Comparison of ENCODE assay signal across 8 cellular contexts in genomic region chr19:4368128-4368820, GRCh38. TPM values are rescaled to one million over a fixed set of nuclear protein-coding genes. Genes with fewer than 3 reads are reported as not detected.
DNase-seq lines count a peak whose midpoint lies in the region; ATAC-seq and TF ChIP-seq lines count a peak whose summit lies in the region.

No MANE protein-coding gene starts in this region.

- peak overlapping the region; percentile 8 for H3K9ac ChIP-seq in HUES6 (ENCODE audit: low read length)
- peak overlapping the region; percentile 20 for H3K9ac ChIP-seq in mammary epithelial cell (ENCODE audit: insufficient read depth, low read length)
- no peak overlapping the region for H3K9ac ChIP-seq in mesendoderm (ENCODE audit: low read length)

- in situ Hi-C loops in mammary epithelial cell (cut with MboI; ENCODE audit: low sequenced_read_pairs in 2 of 2) = loop anchor here in 1 of 2 donors (25.0 kb wide), 1 partner anchor 106 kb away; no protein-coding TSS in a partner anchor

- no peaks in the 10 kb centered on the region for H4K20me1 ChIP-seq in mammary epithelial cell (ENCODE audit: insufficient read depth, low read length)

- H3K79me2 ChIP-seq in mammary epithelial cell (ENCODE audit: insufficient read depth, low read length) = peaks cover 63% of the 10 kb centered on the region
- no peaks in the 10 kb centered on the region for H3K79me2 ChIP-seq in mesendoderm (ENCODE audit: control insufficient read depth, insufficient read depth, low read length)

- no TSS peak for BruUV-seq in A673 (replicated peaks; lab: Mats Ljungman, UMichigan)
- BruUV-seq in mammary epithelial cell (replicated peaks; lab: Mats Ljungman, UMichigan) = no TSS peak

- CTCF ChIA-PET in A673 (lab: Charles Lee) = no interaction called here
- CTCF ChIA-PET in mammary epithelial cell (lab: Charles Lee; ENCODE audit: low non-redundant PET) = interaction anchor here (0.6 to 0.7 kb wide), 2 partner anchors 103 to 493 kb away, joined by 5 to 6 read pairs; no protein-coding TSS in a partner anchor
- CTCF ChIA-PET in HEK293T (lab: Yijun Ruan, JAX) = no interaction called here

- H3K27me3 ChIP-seq in A673 (replicated peaks; ENCODE audit: insufficient read depth, low read depth, low read length, poor library complexity) (no peaks in the 10 kb centered on the region), HUES6 (ENCODE audit: control insufficient read depth, insufficient read depth, low read length) (no peaks in the 10 kb centered on the region), mammary epithelial cell (ENCODE audit: insufficient read depth, low read length) (no peaks in the 10 kb centered on the region), mesendoderm (ENCODE audit: insufficient read depth, low read length, poor library complexity) (no peaks in the 10 kb centered on the region), SJCRH30 (no peaks in the 10 kb centered on the region)

- H3K4ac ChIP-seq in mesendoderm (ENCODE audit: low read depth, low read length) = no peak overlapping the region

- H3K4me3 ChIP-seq in A673 (ENCODE audit: low read depth, low read length, poor library complexity, severe bottlenecking) = no peak overlapping the region
- H3K4me3 ChIP-seq in HUES6 (ENCODE audit: low read depth, low read length) = no peak overlapping the region
- no peak overlapping the region for H3K4me3 ChIP-seq in mammary epithelial cell (replicated peaks in 1 of 3; ENCODE audit: insufficient read depth in 1 of 3, low read depth in 2 of 3, low read length in 3 of 3)
- no peak overlapping the region for H3K4me3 ChIP-seq in mesendoderm (ENCODE audit: low read length)
- H3K4me3 ChIP-seq in SJCRH30 = no peak overlapping the region

- peak overlapping the region; percentile 54 for H3K27ac ChIP-seq in A673 (ENCODE audit: low read depth, low read length, poor library complexity, severe bottlenecking)
- H3K27ac ChIP-seq in HUES6 (ENCODE audit: low read depth, low read length) = 0 out of 2 replicates have a peak overlapping the region, but pooled peaks have one; percentile 13
- H3K27ac ChIP-seq in mammary epithelial cell (ENCODE audit: insufficient read depth, low read depth, low read length) = peak overlapping the region; percentile 75
- no peak overlapping the region for H3K27ac ChIP-seq in mesendoderm (ENCODE audit: low read depth, low read length)
- no peak overlapping the region for H3K27ac ChIP-seq in SJCRH30

- H3K79me1 ChIP-seq in mesendoderm (ENCODE audit: low read length) = peaks cover 20% of the 10 kb centered on the region

- H2BK15ac ChIP-seq in mesendoderm (replicated peaks; ENCODE audit: low read depth) = no peak overlapping the region

- H3K4me1 ChIP-seq in A673 (ENCODE audit: insufficient read depth, low read length, poor library complexity, severe bottlenecking) = peaks cover 10% of the 10 kb centered on the region
- peaks cover 22% of the 10 kb centered on the region for H3K4me1 ChIP-seq in HUES6 (ENCODE audit: control insufficient read depth, insufficient read depth, low read length)
- peaks cover 37% of the 10 kb centered on the region for H3K4me1 ChIP-seq in mammary epithelial cell (ENCODE audit: insufficient read depth, low read length)
- H3K4me1 ChIP-seq in mesendoderm (ENCODE audit: control insufficient read depth, low read depth, low read length) = peaks cover 9% of the 10 kb centered on the region
- H3K4me1 ChIP-seq in SJCRH30 = peaks cover 6% of the 10 kb centered on the region; the same call in 1 of the 2 replicates

- intact Hi-C loops in A673 (cut with micrococcal nuclease; ENCODE audit: unreplicated experiment) (no loop called here), mammary epithelial cell (cut with micrococcal nuclease) (loop anchor here (2.0 kb wide), 2 partner anchors 15 to 25 kb away; partner anchors contain the start of gene MPND)

- dilution Hi-C loops in mammary epithelial cell (cut with HindIII; ENCODE audit: low sequenced_read_pairs) = loop anchor here (5.0 to 10.0 kb wide), 4 partner anchors 76 to 833 kb away; partner anchors contain the start of genes TEKTIP1, UBXN6 and ZBTB7A

- no peak overlapping the region for H3K18ac ChIP-seq in mesendoderm (ENCODE audit: low read length)

- no peak overlapping the region for H3K23ac ChIP-seq in mesendoderm (ENCODE audit: low read length)

- ATAC-seq in GM21526 (IDR thresholded peaks at IDR 0.05; ENCODE audit: low FRiP score, unreplicated experiment) = no peak

- H3K56ac ChIP-seq in mesendoderm (ENCODE audit: low read length) = peak overlapping the region; percentile 67

- H2BK5ac ChIP-seq in mesendoderm (ENCODE audit: low read length) = no peak overlapping the region

- TF ChIP-seq CTCF in A673 (conservative IDR thresholded peaks at IDR 0.05; ENCODE audit: low read depth, low read length) = no peak
- TF ChIP-seq CTCF in mammary epithelial cell (conservative IDR thresholded peaks at IDR 0.05 in 1 of 2, IDR thresholded peaks at IDR 0.05 in 1 of 2; ENCODE audit: extremely low read depth in 1 of 2, insufficient read depth in 1 of 2, low read depth in 1 of 2, low read length in 2 of 2) = no peak

- DNase-seq in A673 (ENCODE audit: low spot score) (no peak), mammary epithelial cell (peak; percentile 53), mesendoderm (no peak), SJCRH30 (no peak), superior temporal gyrus (ENCODE audit: extremely low spot score) (no peak), HEK293T (ENCODE audit: extremely low spot score) (no peak)

- POLR2A ChIA-PET in A673 (lab: Charles Lee; ENCODE audit: low non-redundant PET) = no interaction called here
- POLR2A ChIA-PET in HEK293T (lab: Yijun Ruan, JAX) = interaction anchor here (0.8 kb wide), 1 partner anchor 26 kb away, joined by 4 read pairs; no protein-coding TSS in a partner anchor

- H2AK5ac ChIP-seq in mesendoderm (ENCODE audit: low read length) = no peak overlapping the region

- no peak overlapping the region for H4K8ac ChIP-seq in mesendoderm (ENCODE audit: low read depth, low read length)

- peaks cover 19% of the 10 kb centered on the region for H3K36me3 ChIP-seq in A673 (ENCODE audit: insufficient read depth, low read length, poor library complexity, severe bottlenecking)
- H3K36me3 ChIP-seq in HUES6 (ENCODE audit: control insufficient read depth, insufficient read depth, low read length) = peaks cover 26% of the 10 kb centered on the region
- peaks cover 7% of the 10 kb centered on the region for H3K36me3 ChIP-seq in mammary epithelial cell (ENCODE audit: insufficient read depth, low read length)
- H3K36me3 ChIP-seq in mesendoderm (ENCODE audit: control insufficient read depth, insufficient read depth, low read length) = peaks cover 4% of the 10 kb centered on the region
- no peaks in the 10 kb centered on the region; the same call in none of the 2 replicates for H3K36me3 ChIP-seq in SJCRH30

- H2AFZ ChIP-seq in mammary epithelial cell (ENCODE audit: low read depth, low read length) = no peak overlapping the region

- no peak overlapping the region for H4K5ac ChIP-seq in mesendoderm (ENCODE audit: low read length)

- WGBS in mammary epithelial cell (ENCODE audit: low coverage, missing lambda C conversion rate) = 24% methylated on average over 17 of the region's 19 CpGs
- no CpG with 5 or more reads among the region's 19 CpGs for WGBS in mesendoderm (ENCODE audit: extremely low coverage, insufficient coverage, low lambda C conversion rate)

- no peak overlapping the region for H2BK120ac ChIP-seq in mesendoderm (ENCODE audit: low read depth, low read length)

- H3K9me3 ChIP-seq in A673 (ENCODE audit: low read depth, low read length, poor library complexity, severe bottlenecking) = no peaks in the 10 kb centered on the region
- H3K9me3 ChIP-seq in HUES6 (ENCODE audit: control insufficient read depth, insufficient read depth, low read depth, low read length) = no peaks in the 10 kb centered on the region
- H3K9me3 ChIP-seq in mammary epithelial cell (replicated peaks; ENCODE audit: insufficient read depth, low read length) = no peaks in the 10 kb centered on the region
- H3K9me3 ChIP-seq in SJCRH30 (replicated peaks) = no peaks in the 10 kb centered on the region

- peak overlapping the region; percentile 47 for H3K4me2 ChIP-seq in mammary epithelial cell (ENCODE audit: insufficient read depth, low read depth, low read length)
- no peak overlapping the region for H3K4me2 ChIP-seq in mesendoderm (ENCODE audit: low read length)

TF ChIP-seq in HEK293T, 16 proteins besides CTCF, POLR2A, EP300 and RAD21 (continues in another document):
- TF ChIP-seq LEF1 (IDR thresholded peaks at IDR 0.05; ENCODE audit: borderline replicate concordance) = no peak
- no peak for TF ChIP-seq FOXA1 (IDR thresholded peaks at IDR 0.05)
- no peak for TF ChIP-seq FOXK2 (IDR thresholded peaks at IDR 0.05)
- TF ChIP-seq PKNOX1 (IDR thresholded peaks at IDR 0.05) = no peak

RNA-seq across cellular contexts. Expression of gene MPND, which starts 24.9 kb away (rescaled TPM):
- total RNA-seq in A673 (2021) (22.6 and 26.3 TPM in 2 replicates), mammary epithelial cell (10 to 100 TPM in 1 of 2 donors, 1 to 10 TPM in 1; 4.3 to 12.5 TPM)
- polyA plus RNA-seq in mammary epithelial cell = 5.5 TPM
- polyA minus RNA-seq in mammary epithelial cell = 2.0 TPM
- polyA plus RNA-seq in mesendoderm (2013, experiment 1 of 2) = 10.3 TPM
- 10.5 TPM for polyA plus RNA-seq in mesendoderm (2013, experiment 2 of 2)
- total RNA-seq in SJCRH30 (2014; rRNA removed; shearing (Covaris generic)) = 3.8 and 8.3 TPM in 2 replicates

RNA-seq across cellular contexts. Expression of gene STAP2, which starts 29.6 kb away (rescaled TPM):
- total RNA-seq in A673 (2021) (2.0 and 3.0 TPM in 2 replicates), mammary epithelial cell (10 to 100 TPM; 26.7 to 52.8 TPM)
- polyA plus RNA-seq in mammary epithelial cell = 55.0 TPM
- 40.1 TPM for polyA minus RNA-seq in mammary epithelial cell
- polyA plus RNA-seq in mesendoderm (2013, experiment 1 of 2) = 29.0 TPM
- polyA plus RNA-seq in mesendoderm (2013, experiment 2 of 2) = 28.2 TPM
- 9.7 and 11.9 TPM in 2 replicates for total RNA-seq in SJCRH30 (2014; rRNA removed; shearing (Covaris generic))

RNA-seq across cellular contexts. Expression of gene SH3GL1, which starts 32.1 kb away (rescaled TPM):
- total RNA-seq in A673 (2021) = 100 and 108 TPM in 2 replicates
- total RNA-seq in mammary epithelial cell = 100 to 1,000 TPM in 1 of 2 donors, 10 to 100 TPM in 1; 80.5 to 149 TPM
- polyA plus RNA-seq in mammary epithelial cell = 84.9 TPM
- polyA minus RNA-seq in mammary epithelial cell = 55.7 TPM
- polyA plus RNA-seq in mesendoderm (2013, experiment 1 of 2) = 103 TPM
- 105 TPM for polyA plus RNA-seq in mesendoderm (2013, experiment 2 of 2)
- total RNA-seq in SJCRH30 (2014; rRNA removed; shearing (Covaris generic)) = 56.9 and 60.0 TPM in 2 replicates

RNA-seq across cellular contexts. Expression of gene CHAF1A, which starts 34.2 kb away (rescaled TPM):
- total RNA-seq in A673 (2021) (115 and 119 TPM in 2 replicates), mammary epithelial cell (10 to 100 TPM in 1 of 2 donors, 1 to 10 TPM in 1; 4.0 to 30.0 TPM)
- polyA plus RNA-seq in mammary epithelial cell = 24.4 TPM
- 16.8 TPM for polyA minus RNA-seq in mammary epithelial cell
- polyA plus RNA-seq in mesendoderm (2013, experiment 1 of 2) = 107 TPM
- polyA plus RNA-seq in mesendoderm (2013, experiment 2 of 2) = 110 TPM
- 44.2 and 54.6 TPM in 2 replicates for total RNA-seq in SJCRH30 (2014; rRNA removed; shearing (Covaris generic))

Comparison
In these comparisons a context has a peak if more than half of its experiments do, and no peak if none do; other contexts are left out.
1. H3K27ac ChIP-seq: peak in A673 (single experiment), HUES6 (single experiment) and mammary epithelial cell (single experiment); none in mesendoderm (single experiment) and SJCRH30 (single experiment).